10 cellular contexts compared by ENCODE assay signal in genomic region chr6:41372526-41373366, GRCh38. TPM values are rescaled to one million over a fixed set of nuclear protein-coding genes. Genes with fewer than 3 reads are reported as not detected.
DNase-seq lines count a peak whose midpoint lies in the region; ATAC-seq and TF ChIP-seq lines count a peak whose summit lies in the region.
"Had no signal": no experiment of that assay in that cellular context is flagged by ENCODE, and none has a peak within 500 bp of the region (broad histone marks: within the 10 kb centered on the region; RNA-seq: fewer than 3 reads in every experiment).

No MANE protein-coding gene starts in this region.

- POLR2A ChIA-PET in activated CD4-positive, alpha-beta T cell treated with anti-CD3 and anti-CD28 coated beads, Interleukin-2, amount 10 ng/mL, durations not matched to agents 7 days and 5 days (lab: Charles Lee) = no interaction called here

- H3K4me1 ChIP-seq in right cardiac atrium (ENCODE audit: control insufficient read depth, insufficient read depth, low read length) (peaks cover 12% of the 10 kb centered on the region), smooth muscle cell (ENCODE audit: low read depth) (peaks cover 29% of the 10 kb centered on the region), SJCRH30 (peaks cover 5% of the 10 kb centered on the region; the same call in 1 of the 2 replicates)

- ATAC-seq in T-helper 17 cell = no peak
- ATAC-seq in right cardiac atrium = no peak
- no peak for ATAC-seq in GM21737 (IDR thresholded peaks at IDR 0.05; ENCODE audit: unreplicated experiment)

- WGBS in right cardiac atrium = 2% methylated on average over 67 of the region's 67 CpGs
- 4% methylated on average over 39 of the region's 67 CpGs for WGBS in smooth muscle cell (ENCODE audit: low lambda C conversion rate)

- H3K27me3 Mint-ChIP-seq in activated CD4-positive, alpha-beta T cell treated with anti-CD3 and anti-CD28 coated beads, Interleukin-2, amount 10 ng/mL, durations not matched to agents 7 days and 5 days = peaks cover 80% of the 10 kb centered on the region
- H3K27me3 Mint-ChIP-seq in T-helper 17 cell = peaks cover 84% of the 10 kb centered on the region

- peaks cover 8% of the 10 kb centered on the region for H3F3A ChIP-seq in smooth muscle cell (ENCODE audit: low read depth)

- CTCF ChIA-PET in activated CD4-positive, alpha-beta T cell treated with anti-CD3 and anti-CD28 coated beads, Interleukin-2, amount 10 ng/mL, durations not matched to agents 7 days and 5 days (lab: Charles Lee) = interaction anchor here (0.7 to 1.8 kb wide), 4 partner anchors 14 to 1193 kb away, joined by 3 to 4 read pairs (median 3); no protein-coding TSS in a partner anchor

- intact Hi-C loops in right cardiac atrium (cut with DNase I) = loop anchor here (5.0 to 10.0 kb wide), 5 partner anchors 50 to 222 kb away; no protein-coding TSS in a partner anchor

- peak overlapping the region; percentile 14 for H3K4me3 ChIP-seq in right cardiac atrium (ENCODE audit: low read length)
- peak overlapping the region; percentile 36 for H3K4me3 ChIP-seq in smooth muscle cell
- no peak overlapping the region for H3K4me3 ChIP-seq in SJCRH30

- H2AFZ ChIP-seq in smooth muscle cell (ENCODE audit: low read depth) = no peak overlapping the region

- H3K4me3 Mint-ChIP-seq in activated CD4-positive, alpha-beta T cell treated with anti-CD3 and anti-CD28 coated beads, Interleukin-2, amount 10 ng/mL, durations not matched to agents 7 days and 5 days = peak overlapping the region; percentile 63
- H3K4me3 Mint-ChIP-seq in T-helper 17 cell = peak overlapping the region; percentile 94

- no peaks in the 10 kb centered on the region for H3K36me3 ChIP-seq in smooth muscle cell (ENCODE audit: low read depth)
- H3K36me3 ChIP-seq in SJCRH30 = no peaks in the 10 kb centered on the region

- H3K9me3 Mint-ChIP-seq in activated CD4-positive, alpha-beta T cell treated with anti-CD3 and anti-CD28 coated beads, Interleukin-2, amount 10 ng/mL, durations not matched to agents 7 days and 5 days = no peaks in the 10 kb centered on the region

- peak overlapping the region; percentile 69 for H3K27ac Mint-ChIP-seq in activated CD4-positive, alpha-beta T cell treated with anti-CD3 and anti-CD28 coated beads, Interleukin-2, amount 10 ng/mL, durations not matched to agents 7 days and 5 days
- H3K27ac Mint-ChIP-seq in T-helper 17 cell = no peak overlapping the region

- no peaks in the 10 kb centered on the region for H3K27me3 ChIP-seq in right cardiac atrium (ENCODE audit: control insufficient read depth, insufficient read depth)
- H3K27me3 ChIP-seq in smooth muscle cell (ENCODE audit: low read depth) = peaks cover 93% of the 10 kb centered on the region
- H3K27me3 ChIP-seq in SJCRH30 = peaks cover 9% of the 10 kb centered on the region; the same call in 1 of the 2 replicates

- H3K9ac ChIP-seq in smooth muscle cell (ENCODE audit: low read depth) = no peak overlapping the region

- H3K36me3 Mint-ChIP-seq in activated CD4-positive, alpha-beta T cell treated with anti-CD3 and anti-CD28 coated beads, Interleukin-2, amount 10 ng/mL, durations not matched to agents 7 days and 5 days (ENCODE audit: low read depth) = no peaks in the 10 kb centered on the region
- peaks cover 8% of the 10 kb centered on the region for H3K36me3 Mint-ChIP-seq in T-helper 17 cell (ENCODE audit: low read depth)

- peak overlapping the region; percentile 91 for H3K4me2 ChIP-seq in smooth muscle cell

- TF ChIP-seq CTCF in smooth muscle cell (IDR thresholded peaks at IDR 0.05; ENCODE audit: borderline replicate concordance, insufficient read depth, poor library complexity, severe bottlenecking) = no peak

- no peak for DNase-seq in activated CD4-positive, alpha-beta T cell treated with anti-CD3 and anti-CD28 coated beads, Interleukin-2, amount 10 ng/mL, durations not matched to agents 7 days and 5 days
- no peak for DNase-seq in activated CD4-positive, alpha-beta T cell treated with anti-CD3 and anti-CD28 coated beads for 4 hours
- no peak for DNase-seq in T-helper 17 cell
- DNase-seq in right cardiac atrium = peak in 1 of 3 donors; percentile 38
- DNase-seq in smooth muscle cell (lab: John Stamatoyannopoulos, UW; ENCODE audit: unreplicated experiment) = no peak
- DNase-seq in NK-92 treated with Interleukin-12 subunit alpha and Interleukin-12 subunit beta, amount 100 ng/mL, for 24 hours (lab: John Stamatoyannopoulos, UW) = no peak
- DNase-seq in SJCRH30 = no peak
- DNase-seq: NCI-H187 had no signal

- H4K20me1 ChIP-seq in smooth muscle cell (ENCODE audit: low read depth) = no peaks in the 10 kb centered on the region

- H3K4me1 Mint-ChIP-seq in activated CD4-positive, alpha-beta T cell treated with anti-CD3 and anti-CD28 coated beads, Interleukin-2, amount 10 ng/mL, durations not matched to agents 7 days and 5 days = peaks cover 26% of the 10 kb centered on the region
- peaks cover 37% of the 10 kb centered on the region for H3K4me1 Mint-ChIP-seq in T-helper 17 cell

- no peaks in the 10 kb centered on the region for H3K79me2 ChIP-seq in smooth muscle cell (ENCODE audit: low read depth)

- H3K9me3 ChIP-seq in T-helper 17 cell (ENCODE audit: control insufficient read depth, low read length, poor library complexity, severe bottlenecking) (no peaks in the 10 kb centered on the region), right cardiac atrium (ENCODE audit: control insufficient read depth, low read length) (no peaks in the 10 kb centered on the region), smooth muscle cell (replicated peaks; ENCODE audit: low read depth) (no peaks in the 10 kb centered on the region), SJCRH30 (replicated peaks) (no peaks in the 10 kb centered on the region; the same call in 1 of the 2 replicates)

- no peak overlapping the region for H3K27ac ChIP-seq in right cardiac atrium (ENCODE audit: low read length)
- no peak overlapping the region for H3K27ac ChIP-seq in smooth muscle cell (ENCODE audit: low read depth)
- no peak overlapping the region for H3K27ac ChIP-seq in SJCRH30
- H3K27ac ChIP-seq: C4-2B had no signal

RNA-seq across cellular contexts. Expression of gene NCR2, which starts 37.3 kb away (rescaled TPM):
- total RNA-seq in activated CD4-positive, alpha-beta T cell treated with anti-CD3 and anti-CD28 coated beads, Interleukin-2, amount 10 ng/mL, durations not matched to agents 7 days and 5 days = not detected
- total RNA-seq in T-helper 17 cell (not detected), right cardiac atrium (not detected), smooth muscle cell (not detected in 2 replicates)
- polyA plus RNA-seq in right cardiac atrium (not detected), smooth muscle cell (not detected in 2 replicates)
- not detected in 2 replicates for total RNA-seq in SJCRH30 (2014; rRNA removed; shearing (Covaris generic))
